1 cellular context compared by ENCODE assay signal in genomic region chr4:36128689-36129088, GRCh38.
TF ChIP-seq lines count a peak whose summit lies in the region.

No MANE protein-coding gene starts in this region.

TF ChIP-seq in GM23338, 12 proteins besides CTCF, POLR2A, EP300 and RAD21 (continued from another document):
- TF ChIP-seq, protein P1, sequence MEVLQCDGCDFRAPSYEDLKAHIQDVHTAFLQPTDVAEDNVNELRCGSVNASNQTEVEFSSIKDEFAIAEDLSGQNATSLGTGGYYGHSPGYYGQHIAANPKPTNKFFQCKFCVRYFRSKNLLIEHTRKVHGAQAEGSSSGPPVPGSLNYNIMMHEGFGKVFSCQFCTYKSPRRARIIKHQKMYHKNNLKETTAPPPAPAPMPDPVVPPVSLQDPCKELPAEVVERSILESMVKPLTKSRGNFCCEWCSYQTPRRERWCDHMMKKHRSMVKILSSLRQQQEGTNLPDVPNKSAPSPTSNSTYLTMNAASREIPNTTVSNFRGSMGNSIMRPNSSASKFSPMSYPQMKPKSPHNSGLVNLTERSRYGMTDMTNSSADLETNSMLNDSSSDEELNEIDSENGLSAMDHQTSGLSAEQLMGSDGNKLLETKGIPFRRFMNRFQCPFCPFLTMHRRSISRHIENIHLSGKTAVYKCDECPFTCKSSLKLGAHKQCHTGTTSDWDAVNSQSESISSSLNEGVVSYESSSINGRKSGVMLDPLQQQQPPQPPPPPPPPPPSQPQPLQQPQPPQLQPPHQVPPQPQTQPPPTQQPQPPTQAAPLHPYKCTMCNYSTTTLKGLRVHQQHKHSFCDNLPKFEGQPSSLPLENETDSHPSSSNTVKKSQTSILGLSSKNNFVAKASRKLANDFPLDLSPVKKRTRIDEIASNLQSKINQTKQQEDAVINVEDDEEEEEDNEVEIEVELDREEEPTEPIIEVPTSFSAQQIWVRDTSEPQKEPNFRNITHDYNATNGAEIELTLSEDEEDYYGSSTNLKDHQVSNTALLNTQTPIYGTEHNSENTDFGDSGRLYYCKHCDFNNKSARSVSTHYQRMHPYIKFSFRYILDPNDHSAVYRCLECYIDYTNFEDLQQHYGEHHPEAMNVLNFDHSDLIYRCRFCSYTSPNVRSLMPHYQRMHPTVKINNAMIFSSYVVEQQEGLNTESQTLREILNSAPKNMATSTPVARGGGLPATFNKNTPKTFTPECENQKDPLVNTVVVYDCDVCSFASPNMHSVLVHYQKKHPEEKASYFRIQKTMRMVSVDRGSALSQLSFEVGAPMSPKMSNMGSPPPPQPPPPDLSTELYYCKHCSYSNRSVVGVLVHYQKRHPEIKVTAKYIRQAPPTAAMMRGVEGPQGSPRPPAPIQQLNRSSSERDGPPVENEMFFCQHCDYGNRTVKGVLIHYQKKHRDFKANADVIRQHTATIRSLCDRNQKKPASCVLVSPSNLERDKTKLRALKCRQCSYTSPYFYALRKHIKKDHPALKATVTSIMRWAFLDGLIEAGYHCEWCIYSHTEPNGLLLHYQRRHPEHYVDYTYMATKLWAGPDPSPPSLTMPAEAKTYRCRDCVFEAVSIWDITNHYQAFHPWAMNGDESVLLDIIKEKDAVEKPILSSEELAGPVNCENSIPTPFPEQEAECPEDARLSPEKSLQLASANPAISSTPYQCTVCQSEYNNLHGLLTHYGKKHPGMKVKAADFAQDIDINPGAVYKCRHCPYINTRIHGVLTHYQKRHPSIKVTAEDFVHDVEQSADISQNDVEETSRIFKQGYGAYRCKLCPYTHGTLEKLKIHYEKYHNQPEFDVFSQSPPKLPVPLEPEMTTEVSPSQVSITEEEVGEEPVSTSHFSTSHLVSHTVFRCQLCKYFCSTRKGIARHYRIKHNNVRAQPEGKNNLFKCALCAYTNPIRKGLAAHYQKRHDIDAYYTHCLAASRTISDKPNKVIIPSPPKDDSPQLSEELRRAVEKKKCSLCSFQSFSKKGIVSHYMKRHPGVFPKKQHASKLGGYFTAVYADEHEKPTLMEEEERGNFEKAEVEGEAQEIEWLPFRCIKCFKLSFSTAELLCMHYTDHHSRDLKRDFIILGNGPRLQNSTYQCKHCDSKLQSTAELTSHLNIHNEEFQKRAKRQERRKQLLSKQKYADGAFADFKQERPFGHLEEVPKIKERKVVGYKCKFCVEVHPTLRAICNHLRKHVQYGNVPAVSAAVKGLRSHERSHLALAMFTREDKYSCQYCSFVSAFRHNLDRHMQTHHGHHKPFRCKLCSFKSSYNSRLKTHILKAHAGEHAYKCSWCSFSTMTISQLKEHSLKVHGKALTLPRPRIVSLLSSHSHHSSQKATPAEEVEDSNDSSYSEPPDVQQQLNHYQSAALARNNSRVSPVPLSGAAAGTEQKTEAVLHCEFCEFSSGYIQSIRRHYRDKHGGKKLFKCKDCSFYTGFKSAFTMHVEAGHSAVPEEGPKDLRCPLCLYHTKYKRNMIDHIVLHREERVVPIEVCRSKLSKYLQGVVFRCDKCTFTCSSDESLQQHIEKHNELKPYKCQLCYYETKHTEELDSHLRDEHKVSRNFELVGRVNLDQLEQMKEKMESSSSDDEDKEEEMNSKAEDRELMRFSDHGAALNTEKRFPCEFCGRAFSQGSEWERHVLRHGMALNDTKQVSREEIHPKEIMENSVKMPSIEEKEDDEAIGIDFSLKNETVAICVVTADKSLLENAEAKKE (CRISPR knock-in tag; IDR thresholded peaks at IDR 0.05): no peak
- TF ChIP-seq JUNB (IDR thresholded peaks at IDR 0.05; ENCODE audit: unreplicated experiment) (no peak), EZH2 (IDR thresholded peaks at IDR 0.05; ENCODE audit: low read depth, unreplicated experiment) (no peak), NANOG (IDR thresholded peaks at IDR 0.05; ENCODE audit: borderline replicate concordance) (no peak), ZNF331 (CRISPR knock-in tag; IDR thresholded peaks at IDR 0.05; ENCODE audit: low read depth) (no peak), EZH2phosphoT487 (IDR thresholded peaks at IDR 0.05; ENCODE audit: unreplicated experiment) (no peak)
- TF ChIP-seq, protein P2, sequence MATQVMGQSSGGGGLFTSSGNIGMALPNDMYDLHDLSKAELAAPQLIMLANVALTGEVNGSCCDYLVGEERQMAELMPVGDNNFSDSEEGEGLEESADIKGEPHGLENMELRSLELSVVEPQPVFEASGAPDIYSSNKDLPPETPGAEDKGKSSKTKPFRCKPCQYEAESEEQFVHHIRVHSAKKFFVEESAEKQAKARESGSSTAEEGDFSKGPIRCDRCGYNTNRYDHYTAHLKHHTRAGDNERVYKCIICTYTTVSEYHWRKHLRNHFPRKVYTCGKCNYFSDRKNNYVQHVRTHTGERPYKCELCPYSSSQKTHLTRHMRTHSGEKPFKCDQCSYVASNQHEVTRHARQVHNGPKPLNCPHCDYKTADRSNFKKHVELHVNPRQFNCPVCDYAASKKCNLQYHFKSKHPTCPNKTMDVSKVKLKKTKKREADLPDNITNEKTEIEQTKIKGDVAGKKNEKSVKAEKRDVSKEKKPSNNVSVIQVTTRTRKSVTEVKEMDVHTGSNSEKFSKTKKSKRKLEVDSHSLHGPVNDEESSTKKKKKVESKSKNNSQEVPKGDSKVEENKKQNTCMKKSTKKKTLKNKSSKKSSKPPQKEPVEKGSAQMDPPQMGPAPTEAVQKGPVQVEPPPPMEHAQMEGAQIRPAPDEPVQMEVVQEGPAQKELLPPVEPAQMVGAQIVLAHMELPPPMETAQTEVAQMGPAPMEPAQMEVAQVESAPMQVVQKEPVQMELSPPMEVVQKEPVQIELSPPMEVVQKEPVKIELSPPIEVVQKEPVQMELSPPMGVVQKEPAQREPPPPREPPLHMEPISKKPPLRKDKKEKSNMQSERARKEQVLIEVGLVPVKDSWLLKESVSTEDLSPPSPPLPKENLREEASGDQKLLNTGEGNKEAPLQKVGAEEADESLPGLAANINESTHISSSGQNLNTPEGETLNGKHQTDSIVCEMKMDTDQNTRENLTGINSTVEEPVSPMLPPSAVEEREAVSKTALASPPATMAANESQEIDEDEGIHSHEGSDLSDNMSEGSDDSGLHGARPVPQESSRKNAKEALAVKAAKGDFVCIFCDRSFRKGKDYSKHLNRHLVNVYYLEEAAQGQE (IDR thresholded peaks at IDR 0.05; ENCODE audit: unreplicated experiment): no peak
